ENCODE assay signal across 1 cellular context in genomic region chr17:29590261-29590978, GRCh38.
TF ChIP-seq lines count a peak whose summit lies in the region.

No MANE protein-coding gene starts in this region.

TF ChIP-seq in GM12878, 131 proteins besides CTCF, POLR2A, EP300 and RAD21:
- no peak for TF ChIP-seq HSF1 (IDR thresholded peaks at IDR 0.05; ENCODE audit: low read depth, low read length)
- TF ChIP-seq POU2F2 (IDR thresholded peaks at IDR 0.05; ENCODE audit: borderline replicate concordance, low read depth, low read length) = no peak
- no peak for TF ChIP-seq KAT2A (conservative IDR thresholded peaks at IDR 0.05; ENCODE audit: control insufficient read depth, low read depth, low read length)
- no peak for TF ChIP-seq PML (IDR thresholded peaks at IDR 0.05; ENCODE audit: low read length)
- no peak for TF ChIP-seq HCFC1 (IDR thresholded peaks at IDR 0.05; ENCODE audit: low read length)
- TF ChIP-seq BHLHE40 (IDR thresholded peaks at IDR 0.05; ENCODE audit: borderline replicate concordance in 1 of 2, low read depth in 2 of 2, low read length in 1 of 2) = peak; percentile 43 to 83; a peak in 3 of 4 replicates
- TF ChIP-seq CEBPB (IDR thresholded peaks at IDR 0.05; ENCODE audit: borderline replicate concordance in 1 of 2, low read depth in 2 of 2, low read length in 2 of 2) = no peak
- TF ChIP-seq ZSCAN29 (IDR thresholded peaks at IDR 0.05) = no peak
- TF ChIP-seq BACH1 (IDR thresholded peaks at IDR 0.05; ENCODE audit: borderline replicate concordance) = 0 out of 2 replicates have a peak, but pooled peaks have one; percentile 26
- TF ChIP-seq CUX1 (IDR thresholded peaks at IDR 0.05; ENCODE audit: insufficient replicate concordance, low read depth, low read length) = no peak
- TF ChIP-seq IKZF1 (conservative IDR thresholded peaks at IDR 0.05) = no peak
- no peak for TF ChIP-seq ZNF592 (IDR thresholded peaks at IDR 0.05)
- no peak for TF ChIP-seq TARDBP (IDR thresholded peaks at IDR 0.05; ENCODE audit: borderline replicate concordance)
- TF ChIP-seq CBFB (IDR thresholded peaks at IDR 0.05; ENCODE audit: low read depth) = no peak
- peak; percentile 71 for TF ChIP-seq MYC (IDR thresholded peaks at IDR 0.05; ENCODE audit: insufficient read depth, insufficient read length, insufficient replicate concordance, low read length, severe bottlenecking)
- TF ChIP-seq, protein P1, sequence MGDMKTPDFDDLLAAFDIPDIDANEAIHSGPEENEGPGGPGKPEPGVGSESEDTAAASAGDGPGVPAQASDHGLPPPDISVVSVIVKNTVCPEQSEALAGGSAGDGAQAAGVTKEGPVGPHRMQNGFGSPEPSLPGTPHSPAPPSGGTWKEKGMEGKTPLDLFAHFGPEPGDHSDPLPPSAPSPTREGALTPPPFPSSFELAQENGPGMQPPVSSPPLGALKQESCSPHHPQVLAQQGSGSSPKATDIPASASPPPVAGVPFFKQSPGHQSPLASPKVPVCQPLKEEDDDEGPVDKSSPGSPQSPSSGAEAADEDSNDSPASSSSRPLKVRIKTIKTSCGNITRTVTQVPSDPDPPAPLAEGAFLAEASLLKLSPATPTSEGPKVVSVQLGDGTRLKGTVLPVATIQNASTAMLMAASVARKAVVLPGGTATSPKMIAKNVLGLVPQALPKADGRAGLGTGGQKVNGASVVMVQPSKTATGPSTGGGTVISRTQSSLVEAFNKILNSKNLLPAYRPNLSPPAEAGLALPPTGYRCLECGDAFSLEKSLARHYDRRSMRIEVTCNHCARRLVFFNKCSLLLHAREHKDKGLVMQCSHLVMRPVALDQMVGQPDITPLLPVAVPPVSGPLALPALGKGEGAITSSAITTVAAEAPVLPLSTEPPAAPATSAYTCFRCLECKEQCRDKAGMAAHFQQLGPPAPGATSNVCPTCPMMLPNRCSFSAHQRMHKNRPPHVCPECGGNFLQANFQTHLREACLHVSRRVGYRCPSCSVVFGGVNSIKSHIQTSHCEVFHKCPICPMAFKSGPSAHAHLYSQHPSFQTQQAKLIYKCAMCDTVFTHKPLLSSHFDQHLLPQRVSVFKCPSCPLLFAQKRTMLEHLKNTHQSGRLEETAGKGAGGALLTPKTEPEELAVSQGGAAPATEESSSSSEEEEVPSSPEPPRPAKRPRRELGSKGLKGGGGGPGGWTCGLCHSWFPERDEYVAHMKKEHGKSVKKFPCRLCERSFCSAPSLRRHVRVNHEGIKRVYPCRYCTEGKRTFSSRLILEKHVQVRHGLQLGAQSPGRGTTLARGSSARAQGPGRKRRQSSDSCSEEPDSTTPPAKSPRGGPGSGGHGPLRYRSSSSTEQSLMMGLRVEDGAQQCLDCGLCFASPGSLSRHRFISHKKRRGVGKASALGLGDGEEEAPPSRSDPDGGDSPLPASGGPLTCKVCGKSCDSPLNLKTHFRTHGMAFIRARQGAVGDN (IDR thresholded peaks at IDR 0.05) = 0 out of 2 replicates have a peak, but pooled peaks have one; percentile 21
- no peak for TF ChIP-seq POLR2AphosphoS2 (IDR thresholded peaks at IDR 0.05; ENCODE audit: low read depth, low read length)
- TF ChIP-seq, protein P2, sequence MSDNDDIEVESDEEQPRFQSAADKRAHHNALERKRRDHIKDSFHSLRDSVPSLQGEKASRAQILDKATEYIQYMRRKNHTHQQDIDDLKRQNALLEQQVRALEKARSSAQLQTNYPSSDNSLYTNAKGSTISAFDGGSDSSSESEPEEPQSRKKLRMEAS (IDR thresholded peaks at IDR 0.05; ENCODE audit: low read depth, low read length) = peak; percentile 44; the same call in 1 of the 2 replicates
- no peak for TF ChIP-seq BCLAF1 (IDR thresholded peaks at IDR 0.05)
- no peak for TF ChIP-seq HDAC2 (IDR thresholded peaks at IDR 0.05)
- TF ChIP-seq GABPA (IDR thresholded peaks at IDR 0.05; ENCODE audit: low read depth) = no peak
- TF ChIP-seq SRF (IDR thresholded peaks at IDR 0.05; ENCODE audit: low read depth in 2 of 2, low read length in 2 of 2) = no peak
- no peak for TF ChIP-seq STAT3 (IDR thresholded peaks at IDR 0.05; ENCODE audit: low read depth, low read length)
- no peak for TF ChIP-seq MTA2 (IDR thresholded peaks at IDR 0.05; ENCODE audit: low read depth)
- TF ChIP-seq NR2F1 (conservative IDR thresholded peaks at IDR 0.05) = peak; percentile 11; the same call in 1 of the 2 replicates
- TF ChIP-seq NRF1 (conservative IDR thresholded peaks at IDR 0.05; ENCODE audit: low read depth, low read length) = peak; percentile 39; the same call in 1 of the 2 replicates
- peak; percentile 59; the same call in 1 of the 2 replicates for TF ChIP-seq CHD2 (IDR thresholded peaks at IDR 0.05; ENCODE audit: borderline replicate concordance, low read depth, low read length)
TF ChIP-seq in GM12878: peak in this region for 8.
